ENCODE assay signal across 20 cellular contexts in genomic region chr1:200877010-200877409, GRCh38. TPM values are rescaled to one million over a fixed set of nuclear protein-coding genes. Genes with fewer than 3 reads are reported as not detected.
DNase-seq lines count a peak whose midpoint lies in the region; ATAC-seq, FAIRE-seq and TF ChIP-seq lines count a peak whose summit lies in the region.
"Had no signal": no experiment of that assay in that cellular context is flagged by ENCODE, and none has a peak within 500 bp of the region (broad histone marks: within the 10 kb centered on the region; RNA-seq: fewer than 3 reads in every experiment).

No MANE protein-coding gene starts in this region.

- H3K36me3 ChIP-seq in naive thymus-derived CD4-positive, alpha-beta T cell (ENCODE audit: control insufficient read depth in 2 of 3, insufficient read depth in 3 of 3, low read length in 3 of 3): no peaks in the 10 kb centered on the region
- H3K36me3 ChIP-seq: BLaER1 treated with 17β-estradiol and CSF1 and Interleukin-3, amounts not matched to agents 10 nM and 100 nM had no signal

- no peak overlapping the region for H3K4me3 Mint-ChIP-seq in activated T-cell treated with anti-CD3 and anti-CD28 coated beads, Interleukin-2, amount 50 U/mL, for 72 hours
- H3K4me3 Mint-ChIP-seq in activated T-cell treated with anti-CD3 and anti-CD28 coated beads, Interleukin-2, amount 50 U/mL, for 4 hours: no peak overlapping the region
- peak overlapping the region in 1 of 2 donors; percentile 10 for H3K4me3 Mint-ChIP-seq in effector memory CD8-positive, alpha-beta T cell
- H3K4me3 Mint-ChIP-seq in naive thymus-derived CD4-positive, alpha-beta T cell: peak overlapping the region in 3 of 10 donors; percentile 16 to 52 (median 34)
- H3K4me3 Mint-ChIP-seq: CD8-positive, alpha-beta T cell had no signal

- FAIRE-seq in GM12892 (lab: Jason Lieb, UNC): peak; percentile 5
- FAIRE-seq: D721Med, GM18507, H54 had no signal

- H3K9me3 Mint-ChIP-seq in activated T-cell treated with anti-CD3 and anti-CD28 coated beads, Interleukin-2, amount 50 U/mL, for 72 hours: no peaks in the 10 kb centered on the region
- no peaks in the 10 kb centered on the region for H3K9me3 Mint-ChIP-seq in activated T-cell treated with anti-CD3 and anti-CD28 coated beads, Interleukin-2, amount 50 U/mL, for 4 hours
- no peaks in the 10 kb centered on the region for H3K9me3 Mint-ChIP-seq in effector memory CD8-positive, alpha-beta T cell
- no peaks in the 10 kb centered on the region for H3K9me3 Mint-ChIP-seq in naive thymus-derived CD4-positive, alpha-beta T cell
- H3K9me3 Mint-ChIP-seq: CD8-positive, alpha-beta T cell had no signal

- H3K9me3 ChIP-seq in naive thymus-derived CD4-positive, alpha-beta T cell (ENCODE audit: control insufficient read depth in 2 of 3, low read length in 3 of 3): no peaks in the 10 kb centered on the region
- H3K9me3 ChIP-seq: BLaER1 treated with 17β-estradiol and CSF1 and Interleukin-3, amounts not matched to agents 10 nM and 100 nM had no signal

- H3K4me1 ChIP-seq in naive thymus-derived CD4-positive, alpha-beta T cell (ENCODE audit: control insufficient read depth in 2 of 2, insufficient read depth in 2 of 2, low read length in 2 of 2): peaks cover 13 to 25% of the 10 kb centered on the region in 2 donors

- no peak overlapping the region for H3K27ac ChIP-seq in naive thymus-derived CD4-positive, alpha-beta T cell (ENCODE audit: low read depth, low read length)
- H3K27ac ChIP-seq: BLaER1 treated with 17β-estradiol and CSF1 and Interleukin-3, amounts not matched to agents 10 nM and 100 nM; GM23248; HL-60 had no signal

- H3K27me3 ChIP-seq in naive thymus-derived CD4-positive, alpha-beta T cell (ENCODE audit: control insufficient read depth in 2 of 2, insufficient read depth in 2 of 2, low read length in 2 of 2): no peaks in the 10 kb centered on the region

- TF ChIP-seq POLR2A in GM12892 (IDR thresholded peaks at IDR 0.05; ENCODE audit: low read depth, low read length): no peak

- DNase-seq in activated T-cell treated with anti-CD3 and anti-CD28 coated beads, Interleukin-2, amount 50 U/mL, for 72 hours: no peak
- no peak for DNase-seq in activated T-cell treated with anti-CD3 and anti-CD28 coated beads, Interleukin-2, amount 50 U/mL, for 4 hours
- no peak for DNase-seq in GM12892 (ENCODE audit: insufficient read length)
- no peak for DNase-seq in effector memory CD8-positive, alpha-beta T cell
- DNase-seq in naive thymus-derived CD4-positive, alpha-beta T cell: no peak
- DNase-seq in DMS53 treated with DMSO at 0.1 percent for 48 hours (lab: John Stamatoyannopoulos, UW; ENCODE audit: unreplicated experiment): no peak
- no peak for DNase-seq in NCI-H2227 treated with DMSO at 0.1 percent for 48 hours (lab: John Stamatoyannopoulos, UW)
- DNase-seq: ACHN; CD8-positive, alpha-beta T cell; COR-L47; DMS153; GF-D8; GM23248 had no signal

- intact Hi-C loops in naive thymus-derived CD4-positive, alpha-beta T cell (cut with micrococcal nuclease): no loop called here

- peaks cover 57% of the 10 kb centered on the region for H3K4me1 Mint-ChIP-seq in activated T-cell treated with anti-CD3 and anti-CD28 coated beads, Interleukin-2, amount 50 U/mL, for 72 hours (ENCODE audit: low read depth)
- peaks cover 57% of the 10 kb centered on the region for H3K4me1 Mint-ChIP-seq in activated T-cell treated with anti-CD3 and anti-CD28 coated beads, Interleukin-2, amount 50 U/mL, for 4 hours (ENCODE audit: low read depth)
- H3K4me1 Mint-ChIP-seq in effector memory CD8-positive, alpha-beta T cell (ENCODE audit: low read depth in 2 of 2): peaks cover 19 to 31% of the 10 kb centered on the region in 2 donors
- peaks cover 6 to 43% (median 30%) of the 10 kb centered on the region in 7 donors for H3K4me1 Mint-ChIP-seq in naive thymus-derived CD4-positive, alpha-beta T cell

- ATAC-seq in activated T-cell treated with anti-CD3 and anti-CD28 coated beads, Interleukin-2, amount 50 U/mL, for 72 hours (replicated peaks in 1 of 2): no peak
- ATAC-seq in activated T-cell treated with anti-CD3 and anti-CD28 coated beads, Interleukin-2, amount 50 U/mL, for 4 hours: no peak
- no peak for ATAC-seq in effector memory CD8-positive, alpha-beta T cell (replicated peaks)
- ATAC-seq in naive thymus-derived CD4-positive, alpha-beta T cell: no peak
- ATAC-seq: CD8-positive, alpha-beta T cell; HCT116 had no signal

- no peak overlapping the region for H3K4me3 ChIP-seq in naive thymus-derived CD4-positive, alpha-beta T cell (ENCODE audit: low read length)
- H3K4me3 ChIP-seq: BLaER1 treated with 17β-estradiol and CSF1 and Interleukin-3, amounts not matched to agents 10 nM and 100 nM; GM23248 had no signal

- CTCF ChIA-PET in naive thymus-derived CD4-positive, alpha-beta T cell (lab: Charles Lee): interaction anchor here (0.6 kb wide), 2 partner anchors 14 to 320 kb away, joined by 3 to 6 read pairs; no protein-coding TSS in a partner anchor

- peak overlapping the region; percentile 16 for H3K27ac Mint-ChIP-seq in activated T-cell treated with anti-CD3 and anti-CD28 coated beads, Interleukin-2, amount 50 U/mL, for 72 hours
- H3K27ac Mint-ChIP-seq in effector memory CD8-positive, alpha-beta T cell: peak overlapping the region; percentile 49 to 75
- H3K27ac Mint-ChIP-seq in naive thymus-derived CD4-positive, alpha-beta T cell: peak overlapping the region in 1 of 9 donors; percentile 37
- H3K27ac Mint-ChIP-seq: CD8-positive, alpha-beta T cell had no signal

- POLR2A ChIA-PET in naive thymus-derived CD4-positive, alpha-beta T cell (lab: Charles Lee): interaction anchor here (0.6 to 1.1 kb wide), 2 partner anchors 9 to 637 kb away, joined by 3 to 5 read pairs; no protein-coding TSS in a partner anchor

- H3K27me3 Mint-ChIP-seq in activated T-cell treated with anti-CD3 and anti-CD28 coated beads, Interleukin-2, amount 50 U/mL, for 72 hours (ENCODE audit: low read depth): peaks cover 68% of the 10 kb centered on the region
- H3K27me3 Mint-ChIP-seq in activated T-cell treated with anti-CD3 and anti-CD28 coated beads, Interleukin-2, amount 50 U/mL, for 4 hours (ENCODE audit: low read depth): peaks cover 20% of the 10 kb centered on the region
- H3K27me3 Mint-ChIP-seq in effector memory CD8-positive, alpha-beta T cell: peaks cover 11 to 23% of the 10 kb centered on the region in 2 donors
- H3K27me3 Mint-ChIP-seq in naive thymus-derived CD4-positive, alpha-beta T cell: peaks cover 13 to 71% (median 21%) of the 10 kb centered on the region in 5 donors

- H3K36me3 Mint-ChIP-seq in activated T-cell treated with anti-CD3 and anti-CD28 coated beads, Interleukin-2, amount 50 U/mL, for 72 hours (ENCODE audit: insufficient read depth in 2 of 2): no peaks in the 10 kb centered on the region
- H3K36me3 Mint-ChIP-seq in activated T-cell treated with anti-CD3 and anti-CD28 coated beads, Interleukin-2, amount 50 U/mL, for 4 hours (ENCODE audit: insufficient read depth): no peaks in the 10 kb centered on the region
- no peaks in the 10 kb centered on the region for H3K36me3 Mint-ChIP-seq in effector memory CD8-positive, alpha-beta T cell (ENCODE audit: insufficient read depth)
- H3K36me3 Mint-ChIP-seq in naive thymus-derived CD4-positive, alpha-beta T cell: no peaks in the 10 kb centered on the region
- H3K36me3 Mint-ChIP-seq: CD8-positive, alpha-beta T cell had no signal

RNA-seq across cellular contexts. Expression of gene GPR25, which starts 4.2 kb away (rescaled TPM):
- total RNA-seq in activated T-cell treated with anti-CD3 and anti-CD28 coated beads, Interleukin-2, amount 50 U/mL, for 72 hours: not detected
- total RNA-seq in activated T-cell treated with anti-CD3 and anti-CD28 coated beads, Interleukin-2, amount 50 U/mL, for 4 hours: under 1 TPM in 1 of 3 donors, not detected in 2; 0.16 TPM
- polyA plus RNA-seq in GM12892 (2012; ENCODE audit: missing spikeins): not detected
- total RNA-seq in naive thymus-derived CD4-positive, alpha-beta T cell: 1 to 10 TPM in 2 of 5 experiments, under 1 TPM in 2, not detected in 1; 0.48 to 1.3 (median 0.95) TPM
- 1 to 10 TPM in 1 of 2 donors, under 1 TPM in 1; 0.66 to 1.8 TPM for polyA plus RNA-seq in naive thymus-derived CD4-positive, alpha-beta T cell
- total RNA-seq: A172, GM23248 had no signal
- polyA plus RNA-seq: GM23248 had no signal

RNA-seq across cellular contexts. Expression of gene INAVA, which starts 17.7 kb away (rescaled TPM):
- total RNA-seq in activated T-cell treated with anti-CD3 and anti-CD28 coated beads, Interleukin-2, amount 50 U/mL, for 72 hours: not detected
- total RNA-seq in activated T-cell treated with anti-CD3 and anti-CD28 coated beads, Interleukin-2, amount 50 U/mL, for 4 hours: under 1 TPM; 0.13 to 0.29 (median 0.22) TPM
- 2.2 TPM for polyA plus RNA-seq in GM12892 (2012; ENCODE audit: missing spikeins)
- under 1 TPM in 1 of 5 experiments, not detected in 4; 0.51 TPM for total RNA-seq in naive thymus-derived CD4-positive, alpha-beta T cell
- polyA plus RNA-seq in naive thymus-derived CD4-positive, alpha-beta T cell: not detected
- total RNA-seq: CD8-positive, alpha-beta T cell; GM23248 had no signal
- polyA plus RNA-seq: GM23248 had no signal
